In the genomic region with DNA sequence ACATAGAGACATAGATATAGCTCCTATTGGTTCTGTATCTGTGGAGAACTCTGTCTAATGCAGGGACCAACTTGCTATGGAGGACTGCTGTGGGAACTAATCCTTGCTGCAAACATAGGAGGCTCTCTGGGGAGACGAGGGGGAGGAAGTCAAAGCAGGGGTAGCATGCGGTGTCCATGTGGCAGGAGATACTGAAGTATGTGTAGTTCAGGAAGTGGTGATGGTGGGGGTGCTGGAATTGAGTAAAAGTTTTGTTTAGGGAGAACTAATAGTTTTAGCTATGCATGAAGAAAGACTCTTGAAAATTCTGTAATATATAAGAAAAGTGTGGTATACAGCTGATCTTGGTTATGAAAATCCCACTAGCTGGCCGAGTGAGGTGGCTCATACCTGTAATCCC, we compare ENCODE assay signal across 1 cellular context.
TF ChIP-seq lines count a peak whose summit lies in the region.

No MANE protein-coding gene starts in this region.

TF ChIP-seq in GM12878, 131 proteins besides CTCF, POLR2A, EP300 and RAD21 (continued from another document):
- TF ChIP-seq, protein P1, sequence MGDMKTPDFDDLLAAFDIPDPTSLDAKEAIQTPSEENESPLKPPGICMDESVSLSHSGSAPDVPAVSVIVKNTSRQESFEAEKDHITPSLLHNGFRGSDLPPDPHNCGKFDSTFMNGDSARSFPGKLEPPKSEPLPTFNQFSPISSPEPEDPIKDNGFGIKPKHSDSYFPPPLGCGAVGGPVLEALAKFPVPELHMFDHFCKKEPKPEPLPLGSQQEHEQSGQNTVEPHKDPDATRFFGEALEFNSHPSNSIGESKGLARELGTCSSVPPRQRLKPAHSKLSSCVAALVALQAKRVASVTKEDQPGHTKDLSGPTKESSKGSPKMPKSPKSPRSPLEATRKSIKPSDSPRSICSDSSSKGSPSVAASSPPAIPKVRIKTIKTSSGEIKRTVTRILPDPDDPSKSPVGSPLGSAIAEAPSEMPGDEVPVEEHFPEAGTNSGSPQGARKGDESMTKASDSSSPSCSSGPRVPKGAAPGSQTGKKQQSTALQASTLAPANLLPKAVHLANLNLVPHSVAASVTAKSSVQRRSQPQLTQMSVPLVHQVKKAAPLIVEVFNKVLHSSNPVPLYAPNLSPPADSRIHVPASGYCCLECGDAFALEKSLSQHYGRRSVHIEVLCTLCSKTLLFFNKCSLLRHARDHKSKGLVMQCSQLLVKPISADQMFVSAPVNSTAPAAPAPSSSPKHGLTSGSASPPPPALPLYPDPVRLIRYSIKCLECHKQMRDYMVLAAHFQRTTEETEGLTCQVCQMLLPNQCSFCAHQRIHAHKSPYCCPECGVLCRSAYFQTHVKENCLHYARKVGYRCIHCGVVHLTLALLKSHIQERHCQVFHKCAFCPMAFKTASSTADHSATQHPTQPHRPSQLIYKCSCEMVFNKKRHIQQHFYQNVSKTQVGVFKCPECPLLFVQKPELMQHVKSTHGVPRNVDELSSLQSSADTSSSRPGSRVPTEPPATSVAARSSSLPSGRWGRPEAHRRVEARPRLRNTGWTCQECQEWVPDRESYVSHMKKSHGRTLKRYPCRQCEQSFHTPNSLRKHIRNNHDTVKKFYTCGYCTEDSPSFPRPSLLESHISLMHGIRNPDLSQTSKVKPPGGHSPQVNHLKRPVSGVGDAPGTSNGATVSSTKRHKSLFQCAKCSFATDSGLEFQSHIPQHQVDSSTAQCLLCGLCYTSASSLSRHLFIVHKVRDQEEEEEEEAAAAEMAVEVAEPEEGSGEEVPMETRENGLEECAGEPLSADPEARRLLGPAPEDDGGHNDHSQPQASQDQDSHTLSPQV (IDR thresholded peaks at IDR 0.05): no peak
- TF ChIP-seq PAX5 (IDR thresholded peaks at IDR 0.05; ENCODE audit: borderline replicate concordance, low read depth, low read length) (no peak), SPI1 (IDR thresholded peaks at IDR 0.05; ENCODE audit: borderline replicate concordance, insufficient read depth, low read depth, low read length) (peak; percentile 48; the same call in 1 of the 2 replicates), MEF2B (IDR thresholded peaks at IDR 0.05; ENCODE audit: partially characterized antibody, poor library complexity, severe bottlenecking) (peak; percentile 82)
